8 cellular contexts compared by ENCODE assay signal in the genomic region with DNA sequence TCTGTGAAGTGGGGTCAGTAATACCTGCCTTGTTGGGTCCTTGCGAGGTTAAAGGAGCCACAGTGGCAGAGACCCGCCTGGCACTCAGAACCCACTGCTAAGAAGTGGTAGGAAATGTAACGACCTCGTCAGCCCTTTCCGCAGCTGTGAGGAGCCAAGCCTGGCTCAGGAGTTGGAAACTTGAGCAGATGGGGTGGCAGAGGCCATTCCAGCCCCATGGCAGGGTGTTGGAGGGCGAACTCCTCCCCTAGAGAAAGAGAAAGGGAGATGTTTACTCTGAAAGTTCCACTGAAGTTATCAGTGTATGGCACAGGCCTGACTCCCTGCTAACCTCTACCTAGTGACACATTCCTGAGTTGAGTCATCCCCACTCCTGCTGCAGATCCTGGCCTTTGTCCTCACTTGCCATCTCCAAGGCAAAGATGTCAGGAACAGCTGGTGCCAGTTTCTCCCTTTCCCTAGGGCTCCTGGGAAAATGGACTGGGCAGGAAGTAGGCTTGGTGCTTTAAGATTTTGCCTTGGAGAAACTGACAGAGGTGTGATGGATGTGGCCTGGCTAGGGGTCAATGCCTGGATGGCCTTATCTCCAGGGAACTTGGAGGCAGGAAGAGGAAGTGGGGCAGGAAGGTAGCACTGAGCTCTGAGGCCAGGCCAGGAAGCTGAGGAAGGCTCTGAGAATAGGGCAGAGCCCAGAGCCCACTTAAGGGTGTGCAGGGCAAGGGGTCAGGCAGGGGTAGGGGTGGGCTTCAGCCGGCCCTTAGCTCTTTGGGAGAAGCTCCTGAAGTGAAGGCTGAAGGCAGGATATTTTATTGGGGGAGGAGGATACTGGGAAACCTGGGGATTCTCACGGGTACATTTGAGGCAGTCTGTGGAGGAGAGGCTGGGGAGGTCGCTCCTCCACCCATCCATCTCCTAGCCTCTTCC. TPM values are rescaled to one million over a fixed set of nuclear protein-coding genes. Genes with fewer than 3 reads are reported as not detected.
DNase-seq lines count a peak whose midpoint lies in the region; ATAC-seq and TF ChIP-seq lines count a peak whose summit lies in the region.

No MANE protein-coding gene starts in this region.

- peaks cover 10% of the 10 kb centered on the region for H3K4me1 ChIP-seq in prostate gland (replicated peaks)

- peak overlapping the region; percentile 94 for H3K27ac Mint-ChIP-seq in activated T-helper 1 cell treated with anti-CD3 and anti-CD28 coated beads, Interleukin-12 subunit alpha, Interleukin-12 subunit beta, Interleukin-2, Interleukin-4 antibody, amounts not matched to agents 30 ng/mL and 10 ng/mL and 1 ng/mL, durations not matched to agents 14 hours and 24 hours and 36 hours

- CTCF ChIA-PET in AG04449 (lab: Yijun Ruan, JAX): interaction anchor here (1.7 to 2.3 kb wide), 4 partner anchors 10 to 165 kb away, joined by 5 to 8 read pairs (median 8); partner anchors contain the start of gene RNF181

- peak overlapping the region; percentile 88 for H3K4me3 Mint-ChIP-seq in activated T-helper 1 cell treated with anti-CD3 and anti-CD28 coated beads, Interleukin-12 subunit alpha, Interleukin-12 subunit beta, Interleukin-2, Interleukin-4 antibody, amounts not matched to agents 30 ng/mL and 10 ng/mL and 1 ng/mL, durations not matched to agents 14 hours and 24 hours and 36 hours

- H3K4me1 Mint-ChIP-seq in activated T-helper 1 cell treated with anti-CD3 and anti-CD28 coated beads, Interleukin-12 subunit alpha, Interleukin-12 subunit beta, Interleukin-2, Interleukin-4 antibody, amounts not matched to agents 30 ng/mL and 10 ng/mL and 1 ng/mL, durations not matched to agents 14 hours and 24 hours and 36 hours (ENCODE audit: low read depth): peaks cover 43% of the 10 kb centered on the region

- DNase-seq in AG04449 (ENCODE audit: low read depth, low spot score): no peak
- peak in 1 of 2 experiments; percentile 35 for DNase-seq in HL-60 (ENCODE audit: low read depth in 1 of 2, low spot score in 1 of 2)
- no peak for DNase-seq in activated T-helper 1 cell treated with anti-CD3 and anti-CD28 coated beads, Interleukin-12 subunit alpha, Interleukin-12 subunit beta, Interleukin-2, Interleukin-4 antibody, amounts not matched to agents 30 ng/mL and 10 ng/mL and 1 ng/mL, durations not matched to agents 14 hours and 24 hours and 36 hours (ENCODE audit: low spot score)
- peak; percentile 70 for DNase-seq in glomerular endothelial cell (ENCODE audit: extremely low read depth, low read depth, low spot score)
- DNase-seq in prostate gland (ENCODE audit: low spot score): peak; percentile 56
- DNase-seq in activated effector memory CD4-positive, alpha-beta T cell treated with anti-CD3 and anti-CD28 coated beads, Interleukin-2, amount 50 U/mL, for 16 hours: no peak

- TF ChIP-seq CTCF in AG04449 (IDR thresholded peaks at IDR 0.05; ENCODE audit: insufficient read depth, low read length, missing control alignments): no peak
- no peak for TF ChIP-seq CTCF in HL-60 (IDR thresholded peaks at IDR 0.05; ENCODE audit: insufficient read depth, low read length)
- no peak for TF ChIP-seq CTCF in prostate gland (IDR thresholded peaks at IDR 0.05)

- H3K27me3 Mint-ChIP-seq in activated T-helper 1 cell treated with anti-CD3 and anti-CD28 coated beads, Interleukin-12 subunit alpha, Interleukin-12 subunit beta, Interleukin-2, Interleukin-4 antibody, amounts not matched to agents 30 ng/mL and 10 ng/mL and 1 ng/mL, durations not matched to agents 14 hours and 24 hours and 36 hours (ENCODE audit: insufficient read depth): no peaks in the 10 kb centered on the region

- 27% methylated on average over 9 of the region's 9 CpGs for WGBS in prostate gland

- POLR2A ChIA-PET in AG04449 (lab: Yijun Ruan, JAX): interaction anchor here (0.6 to 1.1 kb wide), 4 partner anchors 14 to 46 kb away, joined by 3 to 4 read pairs (median 3); partner anchors contain the start of genes GGCX and MAT2A

- H3K4me3 ChIP-seq in AG04449 (ENCODE audit: low read depth, low read length) (peak overlapping the region; percentile 60), HL-60 (replicated peaks; ENCODE audit: insufficient read depth, low read length) (no peak overlapping the region), prostate gland (peak overlapping the region; percentile 42 to 43)

- H3K27me3 ChIP-seq in HL-60 (ENCODE audit: insufficient read depth, poor library complexity, severe bottlenecking) (no peaks in the 10 kb centered on the region), prostate gland (replicated peaks; ENCODE audit: insufficient read depth) (no peaks in the 10 kb centered on the region)

- no peaks in the 10 kb centered on the region for H3K9me3 Mint-ChIP-seq in activated T-helper 1 cell treated with anti-CD3 and anti-CD28 coated beads, Interleukin-12 subunit alpha, Interleukin-12 subunit beta, Interleukin-2, Interleukin-4 antibody, amounts not matched to agents 30 ng/mL and 10 ng/mL and 1 ng/mL, durations not matched to agents 14 hours and 24 hours and 36 hours

- no peak for TF ChIP-seq POLR2A in prostate gland (IDR thresholded peaks at IDR 0.05)

- ATAC-seq in GM18873 (IDR thresholded peaks at IDR 0.05; ENCODE audit: low FRiP score, unreplicated experiment) (peak; percentile 47), GM21390 (IDR thresholded peaks at IDR 0.05; ENCODE audit: unreplicated experiment) (no peak)

- H3K27ac ChIP-seq in HL-60 (replicated peaks) (peak overlapping the region; percentile 63), prostate gland (peak overlapping the region; percentile 76 to 86)

- H3K9me3 ChIP-seq in prostate gland: no peaks in the 10 kb centered on the region

- intact Hi-C loops in activated T-helper 1 cell treated with anti-CD3 and anti-CD28 coated beads, Interleukin-12 subunit alpha, Interleukin-12 subunit beta, Interleukin-2, Interleukin-4 antibody, amounts not matched to agents 30 ng/mL and 10 ng/mL and 1 ng/mL, durations not matched to agents 14 hours and 24 hours and 36 hours (cut with micrococcal nuclease): loop anchor here (1.0 to 2.0 kb wide), 4 partner anchors 10 to 167 kb away; partner anchors contain the start of genes MAT2A, RNF181, SH2D6 and TMEM150A
- intact Hi-C loops in prostate gland (cut with DNase I): no loop called here

- peaks cover 18% of the 10 kb centered on the region for H3K36me3 Mint-ChIP-seq in activated T-helper 1 cell treated with anti-CD3 and anti-CD28 coated beads, Interleukin-12 subunit alpha, Interleukin-12 subunit beta, Interleukin-2, Interleukin-4 antibody, amounts not matched to agents 30 ng/mL and 10 ng/mL and 1 ng/mL, durations not matched to agents 14 hours and 24 hours and 36 hours (ENCODE audit: low read depth)

- H3K36me3 ChIP-seq in prostate gland: no peaks in the 10 kb centered on the region

RNA-seq across cellular contexts. Expression of gene VAMP5, which starts 0.9 kb away (rescaled TPM):
- 31.7 and 40.0 TPM in 2 replicates for total RNA-seq in activated T-helper 1 cell treated with anti-CD3 and anti-CD28 coated beads, Interleukin-12 subunit alpha, Interleukin-12 subunit beta, Interleukin-2, Interleukin-4 antibody, amounts not matched to agents 30 ng/mL and 10 ng/mL and 1 ng/mL, durations not matched to agents 14 hours and 24 hours and 36 hours
- total RNA-seq in glomerular endothelial cell (140 and 247 TPM in 2 replicates), prostate gland (10 to 100 TPM in 1 of 2 donors, 1 to 10 TPM in 1; 8.4 to 27.0 TPM)

RNA-seq across cellular contexts. Expression of gene VAMP8, which starts 7.7 kb away (rescaled TPM):
- 86.1 and 89.6 TPM in 2 replicates for total RNA-seq in activated T-helper 1 cell treated with anti-CD3 and anti-CD28 coated beads, Interleukin-12 subunit alpha, Interleukin-12 subunit beta, Interleukin-2, Interleukin-4 antibody, amounts not matched to agents 30 ng/mL and 10 ng/mL and 1 ng/mL, durations not matched to agents 14 hours and 24 hours and 36 hours
- 14.1 and 20.5 TPM in 2 replicates for total RNA-seq in glomerular endothelial cell
- 100 to 1,000 TPM in 1 of 2 donors, 10 to 100 TPM in 1; 44.4 to 108 TPM for total RNA-seq in prostate gland

RNA-seq across cellular contexts. Expression of gene RNF181, which starts 10.4 kb away (rescaled TPM):
- total RNA-seq in activated T-helper 1 cell treated with anti-CD3 and anti-CD28 coated beads, Interleukin-12 subunit alpha, Interleukin-12 subunit beta, Interleukin-2, Interleukin-4 antibody, amounts not matched to agents 30 ng/mL and 10 ng/mL and 1 ng/mL, durations not matched to agents 14 hours and 24 hours and 36 hours: 111 and 116 TPM in 2 replicates
- total RNA-seq in glomerular endothelial cell: 231 and 261 TPM in 2 replicates
- 100 to 1,000 TPM; 161 to 201 TPM for total RNA-seq in prostate gland

RNA-seq across cellular contexts. Expression of gene TMEM150A, which starts 17.4 kb away (rescaled TPM):
- 7.0 and 8.9 TPM in 2 replicates for total RNA-seq in activated T-helper 1 cell treated with anti-CD3 and anti-CD28 coated beads, Interleukin-12 subunit alpha, Interleukin-12 subunit beta, Interleukin-2, Interleukin-4 antibody, amounts not matched to agents 30 ng/mL and 10 ng/mL and 1 ng/mL, durations not matched to agents 14 hours and 24 hours and 36 hours
- total RNA-seq in glomerular endothelial cell: 25.2 and 36.3 TPM in 2 replicates
- total RNA-seq in prostate gland: 10 to 100 TPM; 17.4 to 32.3 TPM

RNA-seq across cellular contexts. Expression of gene GGCX, which starts 23.8 kb away (rescaled TPM):
- total RNA-seq in activated T-helper 1 cell treated with anti-CD3 and anti-CD28 coated beads, Interleukin-12 subunit alpha, Interleukin-12 subunit beta, Interleukin-2, Interleukin-4 antibody, amounts not matched to agents 30 ng/mL and 10 ng/mL and 1 ng/mL, durations not matched to agents 14 hours and 24 hours and 36 hours: 26.2 and 28.3 TPM in 2 replicates
- total RNA-seq in glomerular endothelial cell (30.8 and 34.7 TPM in 2 replicates), prostate gland (10 to 100 TPM; 17.8 to 52.7 TPM)

Comparison
In these comparisons a context has a peak if more than half of its experiments do, and no peak if none do; other contexts are left out.
1. DNase-seq: peak in glomerular endothelial cell (single experiment) and prostate gland (single experiment); none in AG04449 (single experiment), activated T-helper 1 cell treated with anti-CD3 and anti-CD28 coated beads, Interleukin-12 subunit alpha, Interleukin-12 subunit beta, Interleukin-2, Interleukin-4 antibody, amounts not matched to agents 30 ng/mL and 10 ng/mL and 1 ng/mL, durations not matched to agents 14 hours and 24 hours and 36 hours (single experiment) and activated effector memory CD4-positive, alpha-beta T cell treated with anti-CD3 and anti-CD28 coated beads, Interleukin-2, amount 50 U/mL, for 16 hours (single experiment).